1 cellular context compared by ENCODE assay signal in the genomic region with DNA sequence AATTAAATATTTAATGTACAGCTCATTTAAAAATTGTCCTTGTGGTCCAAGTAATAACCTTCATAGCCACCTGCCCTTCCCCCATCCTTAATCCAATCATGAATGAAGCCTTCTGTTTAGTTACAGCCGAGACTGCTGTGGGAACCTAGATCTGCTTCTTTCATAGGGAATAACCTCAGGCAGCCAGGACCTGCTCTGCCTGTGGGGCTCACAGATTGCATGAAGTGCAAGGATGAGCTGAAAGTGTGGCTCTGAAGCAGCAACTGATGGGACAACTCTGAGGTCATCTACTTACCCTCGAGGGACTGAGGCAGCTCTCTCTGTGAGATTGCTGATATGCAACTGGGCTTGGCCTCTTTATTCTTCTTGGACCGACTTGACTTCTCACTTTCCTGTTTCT.
TF ChIP-seq lines count a peak whose summit lies in the region.

No MANE protein-coding gene starts in this region.

TF ChIP-seq in K562, 482 proteins besides CTCF, POLR2A, EP300 and RAD21 (continued from another document):
- TF ChIP-seq, protein P1, sequence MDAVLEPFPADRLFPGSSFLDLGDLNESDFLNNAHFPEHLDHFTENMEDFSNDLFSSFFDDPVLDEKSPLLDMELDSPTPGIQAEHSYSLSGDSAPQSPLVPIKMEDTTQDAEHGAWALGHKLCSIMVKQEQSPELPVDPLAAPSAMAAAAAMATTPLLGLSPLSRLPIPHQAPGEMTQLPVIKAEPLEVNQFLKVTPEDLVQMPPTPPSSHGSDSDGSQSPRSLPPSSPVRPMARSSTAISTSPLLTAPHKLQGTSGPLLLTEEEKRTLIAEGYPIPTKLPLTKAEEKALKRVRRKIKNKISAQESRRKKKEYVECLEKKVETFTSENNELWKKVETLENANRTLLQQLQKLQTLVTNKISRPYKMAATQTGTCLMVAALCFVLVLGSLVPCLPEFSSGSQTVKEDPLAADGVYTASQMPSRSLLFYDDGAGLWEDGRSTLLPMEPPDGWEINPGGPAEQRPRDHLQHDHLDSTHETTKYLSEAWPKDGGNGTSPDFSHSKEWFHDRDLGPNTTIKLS (IDR thresholded peaks at IDR 0.05; ENCODE audit: borderline replicate concordance, low read depth), result no peak
- TF ChIP-seq ZNF507 (tag; conservative IDR thresholded peaks at IDR 0.05) (no peak), ZNF785 (CRISPR knock-in tag; IDR thresholded peaks at IDR 0.05) (no peak)
